In genomic region chr17:44183024-44183423, GRCh38 we compare ENCODE assay signal across 2 cellular contexts.
TF ChIP-seq lines count a peak whose summit lies in the region.

No MANE protein-coding gene starts in this region.

TF ChIP-seq in IMR-90, 13 proteins besides CTCF, POLR2A, EP300 and RAD21:
- TF ChIP-seq RCOR1 (IDR thresholded peaks at IDR 0.05; ENCODE audit: insufficient replicate concordance, low read length) (no peak), MAFK (IDR thresholded peaks at IDR 0.05; ENCODE audit: low read depth, low read length) (peak; percentile 58)
TF ChIP-seq in IMR-90: peak in this region for 1.

TF ChIP-seq in H1, 55 proteins besides CTCF, POLR2A, EP300 and RAD21:
- TF ChIP-seq YY1 (IDR thresholded peaks at IDR 0.05; ENCODE audit: low read depth, low read length), result no peak
- TF ChIP-seq ATF2 (IDR thresholded peaks at IDR 0.05; ENCODE audit: low read length), result no peak
- TF ChIP-seq CHD7 (IDR thresholded peaks at IDR 0.05; ENCODE audit: insufficient replicate concordance, low read length), result no peak
- TF ChIP-seq MAFK (IDR thresholded peaks at IDR 0.05; ENCODE audit: low read depth, low read length), result 0 out of 2 replicates have a peak, but pooled peaks have one; percentile 10
